ENCODE assay signal across 10 cellular contexts in genomic region chr6:28884423-28885148, GRCh38. TPM values are rescaled to one million over a fixed set of nuclear protein-coding genes. Genes with fewer than 3 reads are reported as not detected.
DNase-seq lines count a peak whose midpoint lies in the region; ATAC-seq and TF ChIP-seq lines count a peak whose summit lies in the region.
"Had no signal": no experiment of that assay in that cellular context is flagged by ENCODE, and none has a peak within 500 bp of the region (broad histone marks: within the 10 kb centered on the region; RNA-seq: fewer than 3 reads in every experiment).

No MANE protein-coding gene starts in this region.

- H3K4me3 ChIP-seq in suprapubic skin (peak overlapping the region; percentile 18), Caco-2 (ENCODE audit: low read depth, low read length) (no peak overlapping the region)

- peaks cover 5% of the 10 kb centered on the region for H3K36me3 Mint-ChIP-seq in activated CD4-positive, alpha-beta memory T cell treated with anti-CD3 and anti-CD28 coated beads for 36 hours
- H3K36me3 Mint-ChIP-seq in Caco-2 (ENCODE audit: insufficient read depth, unreplicated experiment) = peaks cover 10% of the 10 kb centered on the region

- H3K27ac ChIP-seq in suprapubic skin = no peak overlapping the region

- no peak for ATAC-seq in GM21619 (IDR thresholded peaks at IDR 0.05; ENCODE audit: unreplicated experiment)

- DNase-seq in SKM-1 treated with dmso at 0.1 percent for 144 hours (lab: John Stamatoyannopoulos, UW; ENCODE audit: unreplicated experiment) = peak; percentile 61
- no peak for DNase-seq in SKM-1 (lab: John Stamatoyannopoulos, UW; ENCODE audit: unreplicated experiment)
- DNase-seq in activated CD4-positive, alpha-beta memory T cell treated with anti-CD3 and anti-CD28 coated beads for 36 hours = peak; percentile 88
- DNase-seq in foreskin melanocyte = peak; percentile 29
- no peak for DNase-seq in suprapubic skin (ENCODE audit: low spot score in 2 of 2)
- no peak for DNase-seq in cerebellum (ENCODE audit: low spot score)
- no peak for DNase-seq in Caco-2
- DNase-seq: left cardiac atrium, NCI-H446 had no signal

- peak overlapping the region; percentile 73 for H3K4me3 Mint-ChIP-seq in activated CD4-positive, alpha-beta memory T cell treated with anti-CD3 and anti-CD28 coated beads for 36 hours
- no peak overlapping the region for H3K4me3 Mint-ChIP-seq in Caco-2 (ENCODE audit: unreplicated experiment)

- peak overlapping the region; percentile 89 for H3K27ac Mint-ChIP-seq in activated CD4-positive, alpha-beta memory T cell treated with anti-CD3 and anti-CD28 coated beads for 36 hours
- no peak overlapping the region for H3K27ac Mint-ChIP-seq in Caco-2 (ENCODE audit: unreplicated experiment)

- TF ChIP-seq EP300 in suprapubic skin (IDR thresholded peaks at IDR 0.05) = no peak

- TF ChIP-seq CTCF in suprapubic skin (IDR thresholded peaks at IDR 0.05) = no peak
- no peak for TF ChIP-seq CTCF in Caco-2 (IDR thresholded peaks at IDR 0.05; ENCODE audit: insufficient read depth in 1 of 2, low read depth in 1 of 2, low read length in 1 of 2, severe bottlenecking in 1 of 2, unreplicated experiment in 1 of 2)

- CTCF ChIA-PET in activated CD4-positive, alpha-beta memory T cell treated with anti-CD3 and anti-CD28 coated beads for 36 hours (lab: Charles Lee) = interaction anchor here (1.2 to 1.8 kb wide), 7 partner anchors 11 to 132 kb away, joined by 3 to 11 read pairs (median 4); no protein-coding TSS in a partner anchor
- CTCF ChIA-PET in Caco-2 (lab: Charles Lee) = interaction anchor here (1.3 kb wide), 1 partner anchor 18 kb away, joined by 3 read pairs; no protein-coding TSS in a partner anchor

- H3K36me3 ChIP-seq in suprapubic skin (no peaks in the 10 kb centered on the region), Caco-2 (ENCODE audit: control insufficient read depth, insufficient read depth, low read length) (no peaks in the 10 kb centered on the region)

- H3K27me3 Mint-ChIP-seq in activated CD4-positive, alpha-beta memory T cell treated with anti-CD3 and anti-CD28 coated beads for 36 hours = peaks cover 7% of the 10 kb centered on the region
- no peaks in the 10 kb centered on the region for H3K27me3 Mint-ChIP-seq in Caco-2 (ENCODE audit: insufficient read depth, unreplicated experiment)

- no peaks in the 10 kb centered on the region for H3K4me1 ChIP-seq in suprapubic skin
- H3K4me1 ChIP-seq in Caco-2 = no peaks in the 10 kb centered on the region

- H3K4me1 Mint-ChIP-seq in activated CD4-positive, alpha-beta memory T cell treated with anti-CD3 and anti-CD28 coated beads for 36 hours (ENCODE audit: low read depth) = peaks cover 29% of the 10 kb centered on the region
- peaks cover 11% of the 10 kb centered on the region for H3K4me1 Mint-ChIP-seq in Caco-2 (ENCODE audit: low read depth, unreplicated experiment)

- TF ChIP-seq POLR2A in suprapubic skin (IDR thresholded peaks at IDR 0.05) = no peak

- peaks cover 15% of the 10 kb centered on the region for H3K9me3 Mint-ChIP-seq in activated CD4-positive, alpha-beta memory T cell treated with anti-CD3 and anti-CD28 coated beads for 36 hours
- H3K9me3 Mint-ChIP-seq in Caco-2 (ENCODE audit: unreplicated experiment) = no peaks in the 10 kb centered on the region

- H3K27me3 ChIP-seq in suprapubic skin (peaks cover 15% of the 10 kb centered on the region), Caco-2 (replicated peaks; ENCODE audit: control insufficient read depth, insufficient read depth, low read length) (no peaks in the 10 kb centered on the region)

- H3K9me3 ChIP-seq in suprapubic skin (no peaks in the 10 kb centered on the region), Caco-2 (peaks cover 4% of the 10 kb centered on the region; the same call in 1 of the 2 replicates)

- no TSS peak for BruUV-seq in Caco-2 (replicated peaks; lab: Mats Ljungman, UMichigan)

- POLR2A ChIA-PET in activated CD4-positive, alpha-beta memory T cell treated with anti-CD3 and anti-CD28 coated beads for 36 hours (lab: Charles Lee) = interaction anchor here (0.9 to 3.9 kb wide), 6 partner anchors 11 to 994 kb away, joined by 3 to 24 read pairs (median 6); partner anchors contain the start of gene TRIM27
- POLR2A ChIA-PET in Caco-2 (lab: Charles Lee) = interaction anchor here (0.6 kb wide), 1 partner anchor 11 kb away, joined by 3 read pairs; no protein-coding TSS in a partner anchor

- intact Hi-C loops in activated CD4-positive, alpha-beta memory T cell treated with anti-CD3 and anti-CD28 coated beads for 36 hours (cut with micrococcal nuclease) = loop anchor here (1.0 to 10.0 kb wide), 6 partner anchors 12 to 990 kb away; a partner anchor contains a TSS
- intact Hi-C loops in Caco-2 (cut with micrococcal nuclease; ENCODE audit: unreplicated experiment) = no loop called here

- WGBS in suprapubic skin = 86% methylated on average over 10 of the region's 18 CpGs

RNA-seq across cellular contexts. Expression of gene TRIM27, which starts 39.2 kb away (rescaled TPM):
- 10 to 100 TPM; 49.7 to 54.6 TPM for total RNA-seq in activated CD4-positive, alpha-beta memory T cell treated with anti-CD3 and anti-CD28 coated beads for 36 hours
- total RNA-seq in suprapubic skin (10 to 100 TPM; 30.0 to 48.0 (median 40.2) TPM), cerebellum (75.8 TPM), Caco-2 (2022) (47.6 and 48.7 TPM in 2 replicates)

Comparison
In these comparisons a context has a peak if more than half of its experiments do, and no peak if none do; other contexts are left out.
1. DNase-seq: peak in SKM-1 treated with dmso at 0.1 percent for 144 hours (single experiment), activated CD4-positive, alpha-beta memory T cell treated with anti-CD3 and anti-CD28 coated beads for 36 hours (single experiment) and foreskin melanocyte (single experiment); none in SKM-1 (single experiment), suprapubic skin (0 of 2), cerebellum (single experiment) and Caco-2 (0 of 2).